13 cellular contexts compared by ENCODE assay signal in genomic region chr9:133274236-133275104, GRCh38. TPM values are rescaled to one million over a fixed set of nuclear protein-coding genes. Genes with fewer than 3 reads are reported as not detected.
DNase-seq lines count a peak whose midpoint lies in the region; ATAC-seq, FAIRE-seq and TF ChIP-seq lines count a peak whose summit lies in the region.
"Had no signal": no experiment of that assay in that cellular context is flagged by ENCODE, and none has a peak within 500 bp of the region (broad histone marks: within the 10 kb centered on the region; RNA-seq: fewer than 3 reads in every experiment).

No MANE protein-coding gene starts in this region.

- H3K27ac Mint-ChIP-seq in CD8-positive, alpha-beta memory T cell: no peak overlapping the region
- H3K27ac Mint-ChIP-seq: CD4-positive, alpha-beta T cell; stimulated activated naive CD8-positive, alpha-beta T cell treated with anti-CD3 and anti-CD28 coated beads, Interleukin-15, Interleukin-2, amounts not matched to agents 100 ng/mL and 50 ng/mL, for 24 hours had no signal

- FAIRE-seq in kidney (lab: Jason Lieb, UNC): no peak

- peaks cover 0 to 5% (median 0%) of the 10 kb centered on the region in 3 donors for H3K4me1 Mint-ChIP-seq in CD8-positive, alpha-beta memory T cell

- intact Hi-C loops in body of pancreas (cut with DNase I) (no loop called here), kidney (cut with DNase I) (no loop called here)

- no peak for DNase-seq in CD8-positive, alpha-beta memory T cell
- DNase-seq in body of pancreas (peak in 1 of 4 donors; percentile 18), kidney (no peak), retina (peak; percentile 23), SW480 (ENCODE audit: low spot score) (no peak), cerebellum (ENCODE audit: low spot score) (no peak)
- DNase-seq in stimulated activated CD4-positive, alpha-beta T cell treated with anti-CD3 and anti-CD28 coated beads, Interleukin-4, amount 100 ng/mL, for 4 hours: no peak
- DNase-seq: activated CD4-positive, alpha-beta T cell treated with anti-CD3 and anti-CD28 coated beads, Interleukin-2, amount 50 U/mL, for 1 hour; CD4-positive, alpha-beta T cell; NCI-H446 had no signal

- 9 to 38% methylated on average over 26 to 49 of the region's 60 CpGs for WGBS in body of pancreas, 2 donors

- H3K36me3 ChIP-seq in CD8-positive, alpha-beta memory T cell (ENCODE audit: insufficient read depth, low read length): no peaks in the 10 kb centered on the region
- H3K36me3 ChIP-seq in body of pancreas (replicated peaks in 1 of 2; ENCODE audit: insufficient read depth in 1 of 2, low read depth in 2 of 2): no peaks in the 10 kb centered on the region
- no peaks in the 10 kb centered on the region for H3K36me3 ChIP-seq in kidney (ENCODE audit: control insufficient read depth in 1 of 2, insufficient read depth in 2 of 2, low read length in 2 of 2)

- no peak for TF ChIP-seq POLR2A in body of pancreas (IDR thresholded peaks at IDR 0.05)

- H3K9me3 ChIP-seq in CD8-positive, alpha-beta memory T cell (ENCODE audit: low read length): no peaks in the 10 kb centered on the region
- no peaks in the 10 kb centered on the region for H3K9me3 ChIP-seq in body of pancreas
- no peaks in the 10 kb centered on the region for H3K9me3 ChIP-seq in kidney (ENCODE audit: control insufficient read depth in 1 of 2, low read length in 2 of 2)

- ATAC-seq in body of pancreas (peak; percentile 41), GM19328 (IDR thresholded peaks at IDR 0.05; ENCODE audit: unreplicated experiment) (no peak)

- H3K9ac ChIP-seq in kidney (ENCODE audit: low read length in 2 of 2): peak overlapping the region in 1 of 2 donors; percentile 65
- H3K9ac ChIP-seq: KMS-11 had no signal

- no peaks in the 10 kb centered on the region for H3K27me3 ChIP-seq in CD8-positive, alpha-beta memory T cell (ENCODE audit: insufficient read depth, low read length, poor library complexity, severe bottlenecking)
- H3K27me3 ChIP-seq in body of pancreas: no peaks in the 10 kb centered on the region

- peak overlapping the region; percentile 64 for H3K27ac ChIP-seq in CD8-positive, alpha-beta memory T cell (ENCODE audit: low read depth, low read length)
- peak overlapping the region in 3 of 4 donors; percentile 42 to 65 (median 58) for H3K27ac ChIP-seq in body of pancreas
- peak overlapping the region; percentile 69 to 74 for H3K27ac ChIP-seq in kidney (ENCODE audit: low read depth in 2 of 2, low read length in 2 of 2)
- H3K27ac ChIP-seq: KMS-11 had no signal

- CTCF ChIA-PET in CD8-positive, alpha-beta memory T cell (lab: Charles Lee): no interaction called here

- TF ChIP-seq CTCF in body of pancreas (IDR thresholded peaks at IDR 0.05): no peak
- no peak for TF ChIP-seq CTCF in kidney (IDR thresholded peaks at IDR 0.05; ENCODE audit: borderline replicate concordance, extremely low read depth, insufficient read depth)

- no peaks in the 10 kb centered on the region for H3K36me3 Mint-ChIP-seq in CD8-positive, alpha-beta memory T cell

- no peaks in the 10 kb centered on the region for H3K9me3 Mint-ChIP-seq in CD8-positive, alpha-beta memory T cell
- H3K9me3 Mint-ChIP-seq: CD4-positive, alpha-beta T cell; stimulated activated naive CD8-positive, alpha-beta T cell treated with anti-CD3 and anti-CD28 coated beads, Interleukin-15, Interleukin-2, amounts not matched to agents 100 ng/mL and 50 ng/mL, for 24 hours had no signal

- no peak overlapping the region for H3K4me3 Mint-ChIP-seq in CD8-positive, alpha-beta memory T cell
- H3K4me3 Mint-ChIP-seq: CD4-positive, alpha-beta T cell; stimulated activated naive CD8-positive, alpha-beta T cell treated with anti-CD3 and anti-CD28 coated beads, Interleukin-15, Interleukin-2, amounts not matched to agents 100 ng/mL and 50 ng/mL, for 24 hours had no signal

- H3K4me3 ChIP-seq in CD8-positive, alpha-beta memory T cell (ENCODE audit: low read length): no peak overlapping the region
- H3K4me3 ChIP-seq in body of pancreas (peak overlapping the region; percentile 15 to 60), kidney (ENCODE audit: low read length in 2 of 2) (peak overlapping the region; percentile 1 to 60)

- POLR2A ChIA-PET in CD8-positive, alpha-beta memory T cell (lab: Charles Lee): no interaction called here

- H3K4me1 ChIP-seq in CD8-positive, alpha-beta memory T cell (ENCODE audit: insufficient read depth, low read length): no peaks in the 10 kb centered on the region
- H3K4me1 ChIP-seq in body of pancreas (peaks cover 36% of the 10 kb centered on the region), kidney (ENCODE audit: control insufficient read depth in 1 of 2, insufficient read depth in 1 of 2, low read depth in 1 of 2, low read length in 2 of 2) (peaks cover 2% of the 10 kb centered on the region in 2 donors)

- H3K27me3 Mint-ChIP-seq in CD8-positive, alpha-beta memory T cell: peaks cover 29 to 66% of the 10 kb centered on the region in 2 donors

RNA-seq across cellular contexts. Expression of gene ABO, which starts 0.5 kb away (rescaled TPM):
- total RNA-seq in CD8-positive, alpha-beta memory T cell: not detected
- polyA plus RNA-seq in CD8-positive, alpha-beta memory T cell: not detected
- total RNA-seq in body of pancreas (1 to 10 TPM; 3.9 to 9.2 TPM), kidney (29.0 TPM), cerebellum (0.27 TPM)
- 25.0 TPM for polyA plus RNA-seq in kidney (ENCODE audit: insufficient read depth, low read depth, low replicate concordance)
